ENCODE assay signal across 12 cellular contexts in genomic region chr6:134707342-134707982, GRCh38.
A peak's percentile ranks its signal among the peaks of the same experiment; 100 is the strongest.
DNase-seq lines count a peak whose midpoint lies in the region; ATAC-seq and TF ChIP-seq lines count a peak whose summit lies in the region.
"Had no signal": no experiment of that assay in that cellular context is flagged by ENCODE, and none has a peak within 500 bp of the region (broad histone marks: within the 10 kb centered on the region; RNA-seq: fewer than 3 reads in every experiment).

No MANE protein-coding gene starts in this region.

- peak; percentile 3 for DNase-seq in NCI-H1105 (lab: John Stamatoyannopoulos, UW)
- no peak for DNase-seq in NCI-H1105 treated with DMSO at 0.1 percent for 48 hours (lab: John Stamatoyannopoulos, UW)
- peak; percentile 30 for DNase-seq in NCI-H510A treated with DMSO at 0.1 percent for 48 hours (lab: John Stamatoyannopoulos, UW)
- DNase-seq in fibroblast of mammary gland (ENCODE audit: low read depth) = peak; percentile 41
- DNase-seq in osteocyte (ENCODE audit: extremely low spot score, unreplicated experiment) = no peak
- no peak for DNase-seq in stimulated activated CD4-positive, alpha-beta T cell treated with anti-CD3 and anti-CD28 coated beads, Interleukin-15, amount 100 ng/mL, for 24 hours
- DNase-seq: activated T-cell treated with anti-CD3 and anti-CD28 coated beads, Interleukin-2, amount 50 U/mL, for 4 hours; SHP77 treated with DMSO at 0.1 percent for 48 hours; spleen had no signal

- no peaks in the 10 kb centered on the region for H3K9me3 Mint-ChIP-seq in osteocyte (ENCODE audit: unreplicated experiment)
- H3K9me3 Mint-ChIP-seq: activated T-cell treated with anti-CD3 and anti-CD28 coated beads, Interleukin-2, amount 50 U/mL, for 4 hours had no signal

- peak overlapping the region; percentile 63 for H3K27ac Mint-ChIP-seq in osteocyte (ENCODE audit: unreplicated experiment)

- TF ChIP-seq CTCF in fibroblast of mammary gland (conservative IDR thresholded peaks at IDR 0.05; ENCODE audit: control insufficient read depth, insufficient read depth, low read depth, low read length) (no peak), osteocyte (IDR thresholded peaks at IDR 0.05) (no peak)

- no peaks in the 10 kb centered on the region for H3K27me3 Mint-ChIP-seq in osteocyte (ENCODE audit: unreplicated experiment)

- H3K4me3 ChIP-seq in fibroblast of mammary gland (ENCODE audit: control insufficient read depth, low read depth, low read length) = no peak overlapping the region
- H3K4me3 ChIP-seq: spleen, thoracic aorta had no signal

- H3K4me3 Mint-ChIP-seq in osteocyte (ENCODE audit: unreplicated experiment) = no peak overlapping the region
- H3K4me3 Mint-ChIP-seq: activated T-cell treated with anti-CD3 and anti-CD28 coated beads, Interleukin-2, amount 50 U/mL, for 4 hours had no signal

- ATAC-seq in GM18861 (IDR thresholded peaks at IDR 0.05; ENCODE audit: unreplicated experiment) (no peak), GM18909 (IDR thresholded peaks at IDR 0.05; ENCODE audit: poor library complexity, unreplicated experiment) (no peak)
- ATAC-seq: activated T-cell treated with anti-CD3 and anti-CD28 coated beads, Interleukin-2, amount 50 U/mL, for 4 hours had no signal

- no peaks in the 10 kb centered on the region for H3K36me3 Mint-ChIP-seq in osteocyte (ENCODE audit: unreplicated experiment)

- peaks cover 23% of the 10 kb centered on the region for H3K4me1 Mint-ChIP-seq in osteocyte (ENCODE audit: unreplicated experiment)

Comparison
In these comparisons a context has a peak if more than half of its experiments do, and no peak if none do; other contexts are left out.
1. DNase-seq: peak in NCI-H1105 (single experiment), NCI-H510A treated with DMSO at 0.1 percent for 48 hours (single experiment) and fibroblast of mammary gland (single experiment); none in NCI-H1105 treated with DMSO at 0.1 percent for 48 hours (single experiment), osteocyte (single experiment) and stimulated activated CD4-positive, alpha-beta T cell treated with anti-CD3 and anti-CD28 coated beads, Interleukin-15, amount 100 ng/mL, for 24 hours (single experiment).